Comparison of ENCODE assay signal across 11 cellular contexts in the genomic region with DNA sequence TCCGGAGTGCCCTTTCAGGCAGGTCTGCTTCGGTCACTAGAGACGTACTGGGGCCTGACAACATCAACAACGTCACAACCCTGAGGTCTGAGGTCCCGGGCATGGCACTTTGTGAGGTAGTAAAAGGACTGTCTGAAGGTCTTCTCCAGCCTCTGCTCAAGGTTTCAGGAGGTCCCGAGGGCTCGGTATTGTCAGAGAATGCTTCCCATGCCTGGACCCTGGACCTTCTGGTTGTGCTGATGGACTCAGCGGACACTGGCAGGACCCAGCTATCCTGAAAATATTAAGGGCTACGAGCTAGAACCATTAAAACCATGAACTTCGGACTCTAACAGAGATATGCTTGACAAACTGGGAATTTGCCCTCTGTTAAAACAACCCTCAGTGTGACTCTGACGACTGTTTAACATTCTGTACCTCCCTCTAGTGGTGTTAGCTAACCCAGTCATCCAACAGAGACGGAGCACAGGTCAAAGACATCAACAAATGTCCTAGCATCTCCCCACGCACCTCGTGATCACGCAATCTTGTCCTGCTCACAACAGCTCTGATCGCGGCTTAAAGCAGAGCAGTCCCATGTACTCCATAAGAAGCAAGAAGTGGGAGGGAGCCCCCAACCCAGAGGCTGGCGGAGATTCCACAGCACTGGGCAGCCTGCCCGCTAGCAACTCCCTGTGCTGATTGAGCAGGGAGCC.
DNase-seq lines count a peak whose midpoint lies in the region; TF ChIP-seq lines count a peak whose summit lies in the region.
"Had no signal": no experiment of that assay in that cellular context is flagged by ENCODE, and none has a peak within 500 bp of the region (broad histone marks: within the 10 kb centered on the region; RNA-seq: fewer than 3 reads in every experiment).

No MANE protein-coding gene starts in this region.

- DNase-seq in DMS53 (lab: John Stamatoyannopoulos, UW) (peak; percentile 10), DMS53 treated with DMSO at 0.1 percent for 48 hours (lab: John Stamatoyannopoulos, UW; ENCODE audit: unreplicated experiment) (no peak), SK-N-SH (no peak), fibroblast of peridontal ligament (ENCODE audit: extremely low read depth) (peak; percentile 24), osteoblast (ENCODE audit: insufficient read length, low spot score, missing footprints) (peak; percentile 65), A172 (ENCODE audit: low spot score) (no peak), mesenteric fat pad (ENCODE audit: low spot score) (no peak), SHP77 (lab: John Stamatoyannopoulos, UW) (no peak)
- DNase-seq: activated CD8-positive, alpha-beta T cell treated with anti-CD3 and anti-CD28 coated beads for 36 hours; NCI-H1930 had no signal

- H2AFZ ChIP-seq in SK-N-SH (ENCODE audit: low read depth) (no peak overlapping the region), osteoblast (ENCODE audit: low read length) (no peak overlapping the region)

- CTCF ChIA-PET in SK-N-SH (lab: Yijun Ruan, JAX) = interaction anchor here (1.1 kb wide), 1 partner anchor 81 kb away, joined by 3 read pairs; no protein-coding TSS in a partner anchor

- TF ChIP-seq RAD21 in SK-N-SH (IDR thresholded peaks at IDR 0.05; ENCODE audit: low read length) = peak; percentile 29

- peaks cover 24 to 58% of the 10 kb centered on the region in 2 experiments for H3K36me3 ChIP-seq in SK-N-SH (replicated peaks in 1 of 2; ENCODE audit: control insufficient read depth in 1 of 2, insufficient read depth in 2 of 2, low read length in 1 of 2)
- H3K36me3 ChIP-seq in osteoblast (ENCODE audit: insufficient read depth, low read length) = peaks cover 35% of the 10 kb centered on the region

- no peaks in the 10 kb centered on the region for H3K9me3 ChIP-seq in SK-N-SH
- no peaks in the 10 kb centered on the region for H3K9me3 ChIP-seq in osteoblast (ENCODE audit: low read depth, low read length)

- POLR2A ChIA-PET in SK-N-SH (lab: Yijun Ruan, JAX) = no interaction called here

- no peaks in the 10 kb centered on the region for H3F3A ChIP-seq in SK-N-SH (replicated peaks; ENCODE audit: insufficient read depth)

- no peaks in the 10 kb centered on the region for H4K20me1 ChIP-seq in SK-N-SH (ENCODE audit: insufficient read depth)
- no peaks in the 10 kb centered on the region for H4K20me1 ChIP-seq in osteoblast (ENCODE audit: insufficient read depth, low read length)

- H3K4me2 ChIP-seq in SK-N-SH = no peak overlapping the region
- H3K4me2 ChIP-seq in osteoblast (ENCODE audit: insufficient read depth, low read length) = no peak overlapping the region

- no peak for TF ChIP-seq EP300 in SK-N-SH (IDR thresholded peaks at IDR 0.05; ENCODE audit: borderline replicate concordance in 1 of 2, low read depth in 1 of 2, low read length in 1 of 2)

- no peaks in the 10 kb centered on the region for H3K79me2 ChIP-seq in SK-N-SH (ENCODE audit: insufficient read depth)
- H3K79me2 ChIP-seq in osteoblast (ENCODE audit: insufficient read depth, low read length) = no peaks in the 10 kb centered on the region

- H3K4me1 ChIP-seq in SK-N-SH (ENCODE audit: control insufficient read depth in 1 of 2, insufficient read depth in 2 of 2, low read depth in 1 of 2, low read length in 1 of 2) (no peaks in the 10 kb centered on the region), osteoblast (ENCODE audit: insufficient read depth, low read length) (no peaks in the 10 kb centered on the region)

- no peak overlapping the region for H3K27ac ChIP-seq in SK-N-SH (ENCODE audit: low read depth in 2 of 2, low read length in 1 of 2)
- H3K27ac ChIP-seq in osteoblast (ENCODE audit: low read depth, low read length) = no peak overlapping the region
- H3K27ac ChIP-seq: HL-60 had no signal

- no peaks in the 10 kb centered on the region for H3K9me2 ChIP-seq in SK-N-SH

- no peak overlapping the region for H3K9ac ChIP-seq in SK-N-SH

- WGBS in SK-N-SH (ENCODE audit: low lambda C conversion rate) = 90% methylated on average over 13 of the region's 19 CpGs

- TF ChIP-seq CTCF in SK-N-SH (IDR thresholded peaks at IDR 0.05) (peak; percentile 46), osteoblast (IDR thresholded peaks at IDR 0.05; ENCODE audit: extremely low read depth, low read depth, low read length) (peak; percentile 49)

- H3K27me3 ChIP-seq in SK-N-SH (ENCODE audit: insufficient read depth) (no peaks in the 10 kb centered on the region), osteoblast (ENCODE audit: insufficient read depth, low read length) (no peaks in the 10 kb centered on the region)

- H3K4me3 ChIP-seq in SK-N-SH (ENCODE audit: low read depth in 2 of 2, low read length in 1 of 2) = no peak overlapping the region
- no peak overlapping the region for H3K4me3 ChIP-seq in osteoblast (ENCODE audit: insufficient read depth, low read length)

TF ChIP-seq in SK-N-SH, 30 proteins besides CTCF, POLR2A, EP300 and RAD21:
- no peak for TF ChIP-seq TAF1 (IDR thresholded peaks at IDR 0.05; ENCODE audit: borderline replicate concordance, low read depth, low read length)
- no peak for TF ChIP-seq FOSL2 (IDR thresholded peaks at IDR 0.05; ENCODE audit: borderline replicate concordance, low read depth)
- TF ChIP-seq RFX5 (IDR thresholded peaks at IDR 0.05; ENCODE audit: low read length) = no peak
- no peak for TF ChIP-seq CHD2 (IDR thresholded peaks at IDR 0.05; ENCODE audit: low read length, partially characterized antibody)
- TF ChIP-seq, protein P1, sequence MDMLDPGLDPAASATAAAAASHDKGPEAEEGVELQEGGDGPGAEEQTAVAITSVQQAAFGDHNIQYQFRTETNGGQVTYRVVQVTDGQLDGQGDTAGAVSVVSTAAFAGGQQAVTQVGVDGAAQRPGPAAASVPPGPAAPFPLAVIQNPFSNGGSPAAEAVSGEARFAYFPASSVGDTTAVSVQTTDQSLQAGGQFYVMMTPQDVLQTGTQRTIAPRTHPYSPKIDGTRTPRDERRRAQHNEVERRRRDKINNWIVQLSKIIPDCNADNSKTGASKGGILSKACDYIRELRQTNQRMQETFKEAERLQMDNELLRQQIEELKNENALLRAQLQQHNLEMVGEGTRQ (IDR thresholded peaks at IDR 0.05; ENCODE audit: borderline replicate concordance, low read depth, low read length) = no peak
- TF ChIP-seq RXRA (IDR thresholded peaks at IDR 0.05; ENCODE audit: borderline replicate concordance, low read depth) = no peak
- TF ChIP-seq, protein P2, sequence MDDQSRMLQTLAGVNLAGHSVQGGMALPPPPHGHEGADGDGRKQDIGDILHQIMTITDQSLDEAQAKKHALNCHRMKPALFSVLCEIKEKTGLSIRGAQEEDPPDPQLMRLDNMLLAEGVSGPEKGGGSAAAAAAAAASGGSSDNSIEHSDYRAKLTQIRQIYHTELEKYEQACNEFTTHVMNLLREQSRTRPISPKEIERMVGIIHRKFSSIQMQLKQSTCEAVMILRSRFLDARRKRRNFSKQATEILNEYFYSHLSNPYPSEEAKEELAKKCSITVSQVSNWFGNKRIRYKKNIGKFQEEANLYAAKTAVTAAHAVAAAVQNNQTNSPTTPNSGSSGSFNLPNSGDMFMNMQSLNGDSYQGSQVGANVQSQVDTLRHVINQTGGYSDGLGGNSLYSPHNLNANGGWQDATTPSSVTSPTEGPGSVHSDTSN (IDR thresholded peaks at IDR 0.05) = no peak
- no peak for TF ChIP-seq FOXJ3 (CRISPR knock-in tag; IDR thresholded peaks at IDR 0.05)
- no peak for TF ChIP-seq GATA2 (CRISPR knock-in tag; IDR thresholded peaks at IDR 0.05)
- no peak for TF ChIP-seq SMC3 (IDR thresholded peaks at IDR 0.05; ENCODE audit: low read depth, low read length)
- no peak for TF ChIP-seq EZH2phosphoT487 (IDR thresholded peaks at IDR 0.05; ENCODE audit: borderline replicate concordance, low read depth)

Comparison
In these comparisons a context has a peak if more than half of its experiments do, and no peak if none do; other contexts are left out.
1. DNase-seq: peak in DMS53 (single experiment), fibroblast of peridontal ligament (single experiment) and osteoblast (single experiment); none in DMS53 treated with DMSO at 0.1 percent for 48 hours (single experiment), SK-N-SH (single experiment), A172 (single experiment), mesenteric fat pad (single experiment) and SHP77 (0 of 2).